ENCODE assay signal across 18 cellular contexts in genomic region chr17:17469996-17470395, GRCh38. TPM values are rescaled to one million over a fixed set of nuclear protein-coding genes. Genes with fewer than 3 reads are reported as not detected.
DNase-seq lines count a peak whose midpoint lies in the region; ATAC-seq and TF ChIP-seq lines count a peak whose summit lies in the region.
"Had no signal": no experiment of that assay in that cellular context is flagged by ENCODE, and none has a peak within 500 bp of the region (broad histone marks: within the 10 kb centered on the region; RNA-seq: fewer than 3 reads in every experiment).

No MANE protein-coding gene starts in this region.

- H3K27ac ChIP-seq in dorsolateral prefrontal cortex (peak overlapping the region in 32 of 59 donors; percentile 16 to 88 (median 64)), sigmoid colon (no peak overlapping the region)
- H3K27ac ChIP-seq: A549, BLaER1 had no signal

- no peak overlapping the region for H3K4me3 ChIP-seq in dorsolateral prefrontal cortex
- H3K4me3 ChIP-seq in sigmoid colon = no peak overlapping the region
- H3K4me3 ChIP-seq: A549, BLaER1 had no signal

- no peak overlapping the region for H3K27ac Mint-ChIP-seq in stimulated activated naive CD8-positive, alpha-beta T cell treated with anti-CD3 and anti-CD28 coated beads, Interleukin-15, amount 100 ng/mL, for 72 hours
- H3K27ac Mint-ChIP-seq: CD4-positive, alpha-beta T cell; CD8-positive, alpha-beta memory T cell had no signal

- no peaks in the 10 kb centered on the region for H3K4me1 ChIP-seq in sigmoid colon
- H3K4me1 ChIP-seq: BLaER1 had no signal

- DNase-seq in NCI-H2171 (lab: John Stamatoyannopoulos, UW) (peak; percentile 32), NCI-H2171 treated with DMSO at 0.1 percent for 48 hours (lab: John Stamatoyannopoulos, UW) (no peak), dorsolateral prefrontal cortex (no peak), sigmoid colon (no peak), AG08395 (ENCODE audit: low spot score) (no peak)
- DNase-seq in stimulated activated naive CD8-positive, alpha-beta T cell treated with anti-CD3 and anti-CD28 coated beads, Interleukin-15, Interleukin-2, amounts not matched to agents 100 U/mL and 50 U/mL, for 24 hours = no peak
- DNase-seq in stimulated activated naive CD8-positive, alpha-beta T cell treated with anti-CD3 and anti-CD28 coated beads, Interleukin-15, amount 100 ng/mL, for 72 hours = no peak
- DNase-seq: 8988T; ACHN; CD4-positive, alpha-beta T cell; CD8-positive, alpha-beta memory T cell; DMS153; DND-41; H7; HCEC 1CT had no signal

- no peaks in the 10 kb centered on the region for H3K9me3 Mint-ChIP-seq in stimulated activated naive CD8-positive, alpha-beta T cell treated with anti-CD3 and anti-CD28 coated beads, Interleukin-15, amount 100 ng/mL, for 72 hours
- H3K9me3 Mint-ChIP-seq: CD4-positive, alpha-beta T cell; CD8-positive, alpha-beta memory T cell had no signal

- intact Hi-C loops in dorsolateral prefrontal cortex (cut with DNase I) (loop anchor here in 1 of 2 donors (5.0 kb wide), 1 partner anchor 53 kb away; no protein-coding TSS in a partner anchor), sigmoid colon (cut with DNase I) (no loop called here)

- TF ChIP-seq CTCF in dorsolateral prefrontal cortex (IDR thresholded peaks at IDR 0.05 in 54 of 56, conservative IDR thresholded peaks at IDR 0.05 in 2 of 56; ENCODE audit: low read depth in 1 of 56, partially characterized antibody in 56 of 56) (no peak), sigmoid colon (IDR thresholded peaks at IDR 0.05) (no peak)

- H3K27me3 ChIP-seq in dorsolateral prefrontal cortex (peaks cover 0 to 14% (median 0%) of the 10 kb centered on the region in 45 donors), sigmoid colon (peaks cover 0 to 19% (median 11%) of the 10 kb centered on the region in 3 donors)
- H3K27me3 ChIP-seq: BLaER1 had no signal

- H3K27me3 Mint-ChIP-seq in stimulated activated naive CD8-positive, alpha-beta T cell treated with anti-CD3 and anti-CD28 coated beads, Interleukin-15, amount 100 ng/mL, for 72 hours = peaks cover 13% of the 10 kb centered on the region

- ATAC-seq in stimulated activated naive CD8-positive, alpha-beta T cell treated with anti-CD3 and anti-CD28 coated beads, Interleukin-15, Interleukin-2, amounts not matched to agents 100 U/mL and 50 U/mL, for 24 hours = peak; percentile 57
- no peak for ATAC-seq in stimulated activated naive CD8-positive, alpha-beta T cell treated with anti-CD3 and anti-CD28 coated beads, Interleukin-15, amount 100 ng/mL, for 72 hours
- ATAC-seq: A549 had no signal

- no peaks in the 10 kb centered on the region for H3K9me3 ChIP-seq in sigmoid colon
- H3K9me3 ChIP-seq: A549, BLaER1 had no signal

- TF ChIP-seq EP300 in sigmoid colon (IDR thresholded peaks at IDR 0.05) = no peak

- WGBS in sigmoid colon, 2 donors = 95% methylated on average over 3 of the region's 3 CpGs

- no peak for TF ChIP-seq POLR2A in sigmoid colon (IDR thresholded peaks at IDR 0.05)

- H3K36me3 ChIP-seq in sigmoid colon = no peaks in the 10 kb centered on the region
- H3K36me3 ChIP-seq: BLaER1 had no signal

- no peak overlapping the region for H3K4me3 Mint-ChIP-seq in stimulated activated naive CD8-positive, alpha-beta T cell treated with anti-CD3 and anti-CD28 coated beads, Interleukin-15, amount 100 ng/mL, for 72 hours
- H3K4me3 Mint-ChIP-seq: CD14-positive monocyte; CD4-positive, alpha-beta T cell; CD8-positive, alpha-beta memory T cell had no signal

- peaks cover 9% of the 10 kb centered on the region for H3K4me1 Mint-ChIP-seq in stimulated activated naive CD8-positive, alpha-beta T cell treated with anti-CD3 and anti-CD28 coated beads, Interleukin-15, amount 100 ng/mL, for 72 hours
- H3K4me1 Mint-ChIP-seq: CD14-positive monocyte; CD8-positive, alpha-beta memory T cell had no signal

RNA-seq across cellular contexts. Expression of gene MED9, which starts 6.8 kb away (rescaled TPM):
- total RNA-seq in dorsolateral prefrontal cortex = 10 to 100 TPM; 19.4 to 47.3 (median 33.7) TPM
- 10 to 100 TPM in 3 of 4 donors, 1 to 10 TPM in 1; 9.7 to 15.3 (median 13.7) TPM for total RNA-seq in sigmoid colon
- 10 to 100 TPM; 16.8 to 17.9 (median 17.3) TPM for polyA plus RNA-seq in sigmoid colon

RNA-seq across cellular contexts. Expression of gene RASD1, which starts 26.2 kb away (rescaled TPM):
- total RNA-seq in dorsolateral prefrontal cortex (100 to 1,000 TPM in 102 of 120 experiments, 10 to 100 TPM in 18; 40.4 to 251 (median 136) TPM), sigmoid colon (10 to 100 TPM in 3 of 4 donors, 1 to 10 TPM in 1; 5.8 to 12.8 (median 12.1) TPM)
- polyA plus RNA-seq in sigmoid colon = 10 to 100 TPM in 2 of 3 donors, 1 to 10 TPM in 1; 10.0 to 40.8 (median 26.4) TPM

Comparison
In these comparisons a context has a peak if more than half of its experiments do, and no peak if none do; other contexts are left out.
1. H3K27ac ChIP-seq: peak in dorsolateral prefrontal cortex (32 of 59); none in sigmoid colon (0 of 4).